ENCODE assay signal across 8 cellular contexts in genomic region chr22:38056969-38057841, GRCh38. TPM values are rescaled to one million over a fixed set of nuclear protein-coding genes. Genes with fewer than 3 reads are reported as not detected.
DNase-seq lines count a peak whose midpoint lies in the region; ATAC-seq and TF ChIP-seq lines count a peak whose summit lies in the region.

Gene PICK1, plus strand, starts transcription at chr22:38057404. Its CDS starts 406 bp downstream, at chr22:38057810.

- DNase-seq in GM13977 (ENCODE audit: low spot score) (peak; percentile 92), LoVo (ENCODE audit: low spot score) (peak; percentile 95), SJSA1 (ENCODE audit: low read depth in 1 of 2, low spot score in 2 of 2) (peak; percentile 75 to 87), foreskin keratinocyte (peak; percentile 80 to 84)
- DNase-seq in activated naive CD4-positive, alpha-beta T cell treated with Interleukin-2 at 50 U/mL for 16 hours = peak; percentile 82

- H3K4me1 Mint-ChIP-seq in stimulated activated naive CD8-positive, alpha-beta T cell treated with anti-CD3 and anti-CD28 coated beads, Interleukin-15, Interleukin-2, amounts not matched to agents 100 ng/mL and 50 ng/mL, for 24 hours (ENCODE audit: low read depth) = peaks cover 20% of the 10 kb centered on the region

- H3K36me3 Mint-ChIP-seq in stimulated activated naive CD8-positive, alpha-beta T cell treated with anti-CD3 and anti-CD28 coated beads, Interleukin-15, Interleukin-2, amounts not matched to agents 100 ng/mL and 50 ng/mL, for 24 hours (ENCODE audit: low read depth) = peaks cover 12% of the 10 kb centered on the region

- ATAC-seq in foreskin keratinocyte (peak; percentile 78), GM21825 (IDR thresholded peaks at IDR 0.05; ENCODE audit: unreplicated experiment) (no peak)

- peak within 1 kb of the TSS; percentile 76 for H3K9ac ChIP-seq in neural cell (ENCODE audit: low read length)

- H3K79me2 ChIP-seq in neural cell (replicated peaks; ENCODE audit: insufficient read depth, low read length) = peaks cover 5% of the 10 kb centered on the region

- no peak for TF ChIP-seq CTCF in GM13977 (IDR thresholded peaks at IDR 0.05; ENCODE audit: extremely low read depth, insufficient read depth, missing control alignments)
- peak; percentile 11 for TF ChIP-seq CTCF in foreskin keratinocyte (conservative IDR thresholded peaks at IDR 0.05)
- no peak for TF ChIP-seq CTCF in neural cell (IDR thresholded peaks at IDR 0.05; ENCODE audit: poor library complexity, severe bottlenecking)

- no peaks in the 10 kb centered on the region for H3K9me2 ChIP-seq in neural cell (ENCODE audit: insufficient read depth, low read length)

- TF ChIP-seq EP300 in neural cell (conservative IDR thresholded peaks at IDR 0.05; ENCODE audit: poor library complexity, severe bottlenecking) = peak; percentile 73

- no peaks in the 10 kb centered on the region for H3K9me3 Mint-ChIP-seq in stimulated activated naive CD8-positive, alpha-beta T cell treated with anti-CD3 and anti-CD28 coated beads, Interleukin-15, Interleukin-2, amounts not matched to agents 100 ng/mL and 50 ng/mL, for 24 hours

- peak within 1 kb of the TSS; percentile 97 for H2AFZ ChIP-seq in neural cell (ENCODE audit: low read depth, low read length)

- H3K36me3 ChIP-seq in SJSA1 (no peaks in the 10 kb centered on the region), neural cell (ENCODE audit: insufficient read depth, low read length) (no peaks in the 10 kb centered on the region)

- H3K4me2 ChIP-seq in neural cell (ENCODE audit: low read length) = peak within 1 kb of the TSS; percentile 100

- no peaks in the 10 kb centered on the region for H3K27me3 Mint-ChIP-seq in stimulated activated naive CD8-positive, alpha-beta T cell treated with anti-CD3 and anti-CD28 coated beads, Interleukin-15, Interleukin-2, amounts not matched to agents 100 ng/mL and 50 ng/mL, for 24 hours

- H3K27me3 ChIP-seq in SJSA1 (replicated peaks) = no peaks in the 10 kb centered on the region
- no peaks in the 10 kb centered on the region for H3K27me3 ChIP-seq in foreskin keratinocyte
- no peaks in the 10 kb centered on the region for H3K27me3 ChIP-seq in neural cell (ENCODE audit: insufficient read depth, low read depth, low read length)

- H3K4me3 Mint-ChIP-seq in stimulated activated naive CD8-positive, alpha-beta T cell treated with anti-CD3 and anti-CD28 coated beads, Interleukin-15, Interleukin-2, amounts not matched to agents 100 ng/mL and 50 ng/mL, for 24 hours = peak within 1 kb of the TSS; percentile 94

- H3K4me1 ChIP-seq in SJSA1 (replicated peaks) (peaks cover 13% of the 10 kb centered on the region), foreskin keratinocyte (peaks cover 8% of the 10 kb centered on the region)

- TF ChIP-seq RAD21 in neural cell (conservative IDR thresholded peaks at IDR 0.05) = no peak

- peak within 1 kb of the TSS; percentile 38 for H3K4me3 ChIP-seq in SJSA1
- H3K4me3 ChIP-seq in neural cell (ENCODE audit: low read length) = peak within 1 kb of the TSS; percentile 82

- H4K20me1 ChIP-seq in neural cell (ENCODE audit: insufficient read depth) = no peaks in the 10 kb centered on the region

- no peaks in the 10 kb centered on the region for H3K9me3 ChIP-seq in SJSA1 (replicated peaks)
- H3K9me3 ChIP-seq in neural cell (ENCODE audit: low read length) = no peaks in the 10 kb centered on the region

- peak within 1 kb of the TSS; percentile 97 for H3K27ac Mint-ChIP-seq in stimulated activated naive CD8-positive, alpha-beta T cell treated with anti-CD3 and anti-CD28 coated beads, Interleukin-15, Interleukin-2, amounts not matched to agents 100 ng/mL and 50 ng/mL, for 24 hours

- H3F3A ChIP-seq in neural cell (ENCODE audit: insufficient read depth, low read length, poor library complexity, severe bottlenecking) = no peaks in the 10 kb centered on the region

- H3K27ac ChIP-seq in SJSA1 (peak within 1 kb of the TSS; percentile 33), foreskin keratinocyte (peak within 1 kb of the TSS; percentile 48), neural cell (ENCODE audit: low read length) (peak within 1 kb of the TSS; percentile 87)

- in situ Hi-C loops in GM13977 (cut with MboI; ENCODE audit: low pct_unique_long_range_greater_than_20kb, low sequenced_read_pairs, unreplicated experiment) = loop anchor here (10.0 kb wide), 1 partner anchor 538 kb away; no protein-coding TSS in a partner anchor

TF ChIP-seq in neural cell, 6 proteins besides CTCF, POLR2A, EP300 and RAD21:
- TF ChIP-seq TAF1 (IDR thresholded peaks at IDR 0.05; ENCODE audit: low read depth) = no peak
- TF ChIP-seq MXI1 (conservative IDR thresholded peaks at IDR 0.05; ENCODE audit: poor library complexity, severe bottlenecking) = peak; percentile 84
- TF ChIP-seq POLR2AphosphoS5 (IDR thresholded peaks at IDR 0.05) = peak; percentile 90
- TF ChIP-seq SMC3 (conservative IDR thresholded peaks at IDR 0.05; ENCODE audit: poor library complexity) = peak; percentile 16
- TF ChIP-seq REST (IDR thresholded peaks at IDR 0.05; ENCODE audit: borderline replicate concordance) = no peak
- no peak for TF ChIP-seq EZH2 (IDR thresholded peaks at IDR 0.05; ENCODE audit: borderline replicate concordance, insufficient read depth, low read length, poor library complexity, severe bottlenecking)

RNA-seq across cellular contexts. Expression of gene PICK1, which starts in this region (rescaled TPM):
- total RNA-seq in SJSA1 (2014; rRNA removed; shearing (Covaris generic)) = 2.8 and 5.4 TPM in 2 replicates
- total RNA-seq in foreskin keratinocyte = 27.5 and 28.3 TPM in 2 replicates
- polyA plus RNA-seq in foreskin keratinocyte = 25.8 and 27.0 TPM in 2 replicates
- polyA plus RNA-seq in neural cell = 101 and 115 TPM in 2 replicates
- polyA minus RNA-seq in neural cell = 52.8 and 60.1 TPM in 2 replicates

Comparison
In these comparisons a context has a peak if more than half of its experiments do, and no peak if none do; other contexts are left out.
1. H3K27ac ChIP-seq: peak in every context shown above with its lines; median percentile 87 in neural cell; 48 in foreskin keratinocyte; 33 in SJSA1.